ENCODE assay signal across 13 cellular contexts in genomic region chr12:30756074-30756473, GRCh38. TPM values are rescaled to one million over a fixed set of nuclear protein-coding genes. Genes with fewer than 3 reads are reported as not detected.
DNase-seq lines count a peak whose midpoint lies in the region; ATAC-seq and TF ChIP-seq lines count a peak whose summit lies in the region.
"Had no signal": no experiment of that assay in that cellular context is flagged by ENCODE, and none has a peak within 500 bp of the region (broad histone marks: within the 10 kb centered on the region; RNA-seq: fewer than 3 reads in every experiment).

No MANE protein-coding gene starts in this region.

- H3K79me2 ChIP-seq in KMS-11 (ENCODE audit: insufficient read depth, low read depth) = no peaks in the 10 kb centered on the region

- H3K9ac ChIP-seq in KMS-11 (no peak overlapping the region), endocrine pancreas (ENCODE audit: control insufficient read depth, insufficient read depth, low read length) (no peak overlapping the region)

- POLR2A ChIA-PET in activated CD4-positive, alpha-beta memory T cell treated with anti-CD3 and anti-CD28 coated beads, Interleukin-2, amount 10 ng/mL, durations not matched to agents 7 days and 5 days (lab: Charles Lee) = interaction anchor here (0.9 to 3.4 kb wide), 4 partner anchors 13 to 61 kb away, joined by 3 to 31 read pairs (median 6); partner anchors contain the start of gene IPO8
- POLR2A ChIA-PET in activated CD4-positive, alpha-beta memory T cell treated with anti-CD3 and anti-CD28 coated beads for 36 hours (lab: Charles Lee) = no interaction called here

- CTCF ChIA-PET in activated CD4-positive, alpha-beta memory T cell treated with anti-CD3 and anti-CD28 coated beads, Interleukin-2, amount 10 ng/mL, durations not matched to agents 7 days and 5 days (lab: Charles Lee) = interaction anchor here (4.4 kb wide), 1 partner anchor 60 kb away, joined by 36 read pairs; the partner anchor contains the start of gene IPO8
- CTCF ChIA-PET in activated CD4-positive, alpha-beta memory T cell treated with anti-CD3 and anti-CD28 coated beads for 36 hours (lab: Charles Lee) = interaction anchor here (1.1 to 1.6 kb wide), 3 partner anchors 49 to 61 kb away, joined by 3 to 11 read pairs (median 3); partner anchors contain the start of gene IPO8

- H3K27ac Mint-ChIP-seq in activated CD4-positive, alpha-beta memory T cell treated with anti-CD3 and anti-CD28 coated beads, Interleukin-2, amount 10 ng/mL, durations not matched to agents 7 days and 5 days = no peak overlapping the region
- H3K27ac Mint-ChIP-seq in activated CD4-positive, alpha-beta memory T cell treated with anti-CD3 and anti-CD28 coated beads for 36 hours = no peak overlapping the region
- no peak overlapping the region for H3K27ac Mint-ChIP-seq in osteocyte (ENCODE audit: unreplicated experiment)

- TF ChIP-seq CTCF in KMS-11 (conservative IDR thresholded peaks at IDR 0.05; ENCODE audit: low read depth, low read length) (no peak), osteocyte (IDR thresholded peaks at IDR 0.05) (no peak)

- peak overlapping the region; percentile 93 for H3K4me3 Mint-ChIP-seq in activated CD4-positive, alpha-beta memory T cell treated with anti-CD3 and anti-CD28 coated beads, Interleukin-2, amount 10 ng/mL, durations not matched to agents 7 days and 5 days
- no peak overlapping the region for H3K4me3 Mint-ChIP-seq in activated CD4-positive, alpha-beta memory T cell treated with anti-CD3 and anti-CD28 coated beads for 36 hours
- peak overlapping the region; percentile 86 for H3K4me3 Mint-ChIP-seq in osteocyte (ENCODE audit: unreplicated experiment)

- H3K27ac ChIP-seq in KMS-11 = no peak overlapping the region

- no peaks in the 10 kb centered on the region for H3K9me3 ChIP-seq in endocrine pancreas (ENCODE audit: control insufficient read depth, low read length)
- H3K9me3 ChIP-seq: transverse colon had no signal

- peaks cover 31% of the 10 kb centered on the region for H3K4me1 Mint-ChIP-seq in activated CD4-positive, alpha-beta memory T cell treated with anti-CD3 and anti-CD28 coated beads, Interleukin-2, amount 10 ng/mL, durations not matched to agents 7 days and 5 days
- peaks cover 31% of the 10 kb centered on the region for H3K4me1 Mint-ChIP-seq in activated CD4-positive, alpha-beta memory T cell treated with anti-CD3 and anti-CD28 coated beads for 36 hours (ENCODE audit: low read depth)
- H3K4me1 Mint-ChIP-seq in osteocyte (ENCODE audit: unreplicated experiment) = peaks cover 32% of the 10 kb centered on the region

- no peak for ATAC-seq in GM18867 (IDR thresholded peaks at IDR 0.05; ENCODE audit: unreplicated experiment)
- no peak for ATAC-seq in HG03469 (IDR thresholded peaks at IDR 0.05; ENCODE audit: unreplicated experiment)

- DNase-seq in activated CD4-positive, alpha-beta memory T cell treated with anti-CD3 and anti-CD28 coated beads, Interleukin-2, amount 10 ng/mL, durations not matched to agents 7 days and 5 days = no peak
- DNase-seq in activated CD4-positive, alpha-beta memory T cell treated with anti-CD3 and anti-CD28 coated beads for 36 hours = no peak
- DNase-seq in osteocyte (ENCODE audit: extremely low spot score, unreplicated experiment) = no peak
- no peak for DNase-seq in DMS 273 (lab: John Stamatoyannopoulos, UW; ENCODE audit: unreplicated experiment)
- DNase-seq: NCI-H1436; NCI-H524; stimulated activated CD4-positive, alpha-beta T cell treated with anti-CD3 and anti-CD28 coated beads, Interleukin-15, amount 100 ng/mL, for 24 hours; T-helper 9 cell; transverse colon had no signal

- H3K4me1 ChIP-seq in KMS-11 (ENCODE audit: low read depth, poor library complexity, severe bottlenecking) = peaks cover 18% of the 10 kb centered on the region
- H3K4me1 ChIP-seq in endocrine pancreas (ENCODE audit: control insufficient read depth, insufficient read depth, low read length) = peaks cover 5% of the 10 kb centered on the region

- H3K36me3 ChIP-seq in KMS-11 (ENCODE audit: insufficient read depth) = no peaks in the 10 kb centered on the region
- no peaks in the 10 kb centered on the region for H3K36me3 ChIP-seq in endocrine pancreas (ENCODE audit: control insufficient read depth, insufficient read depth, low read length)
- H3K36me3 ChIP-seq: transverse colon had no signal

- H3K4me2 ChIP-seq in KMS-11 = peak overlapping the region; percentile 71; the same call in 1 of the 2 replicates

- H3K4me3 ChIP-seq in KMS-11 (IDR thresholded peaks at IDR 0.05; ENCODE audit: insufficient read depth, low read depth, low read length) (no peak overlapping the region), endocrine pancreas (ENCODE audit: control insufficient read depth, insufficient read depth, low read length) (peak overlapping the region; percentile 96)

- no peaks in the 10 kb centered on the region for H3K36me3 Mint-ChIP-seq in activated CD4-positive, alpha-beta memory T cell treated with anti-CD3 and anti-CD28 coated beads, Interleukin-2, amount 10 ng/mL, durations not matched to agents 7 days and 5 days (ENCODE audit: low read depth)
- H3K36me3 Mint-ChIP-seq in activated CD4-positive, alpha-beta memory T cell treated with anti-CD3 and anti-CD28 coated beads for 36 hours = peaks cover 2% of the 10 kb centered on the region
- peaks cover 2% of the 10 kb centered on the region for H3K36me3 Mint-ChIP-seq in osteocyte (ENCODE audit: unreplicated experiment)

- H3K9me3 Mint-ChIP-seq in activated CD4-positive, alpha-beta memory T cell treated with anti-CD3 and anti-CD28 coated beads, Interleukin-2, amount 10 ng/mL, durations not matched to agents 7 days and 5 days = no peaks in the 10 kb centered on the region
- no peaks in the 10 kb centered on the region for H3K9me3 Mint-ChIP-seq in activated CD4-positive, alpha-beta memory T cell treated with anti-CD3 and anti-CD28 coated beads for 36 hours
- H3K9me3 Mint-ChIP-seq in osteocyte (ENCODE audit: unreplicated experiment) = peaks cover 4% of the 10 kb centered on the region

- no peaks in the 10 kb centered on the region for H3K27me3 Mint-ChIP-seq in activated CD4-positive, alpha-beta memory T cell treated with anti-CD3 and anti-CD28 coated beads, Interleukin-2, amount 10 ng/mL, durations not matched to agents 7 days and 5 days
- H3K27me3 Mint-ChIP-seq in activated CD4-positive, alpha-beta memory T cell treated with anti-CD3 and anti-CD28 coated beads for 36 hours = no peaks in the 10 kb centered on the region
- no peaks in the 10 kb centered on the region for H3K27me3 Mint-ChIP-seq in osteocyte (ENCODE audit: unreplicated experiment)

- H3K27me3 ChIP-seq in KMS-11 (ENCODE audit: insufficient read depth, low read depth) (no peaks in the 10 kb centered on the region), endocrine pancreas (ENCODE audit: control insufficient read depth, insufficient read depth, low read length) (no peaks in the 10 kb centered on the region)
- H3K27me3 ChIP-seq: transverse colon had no signal

- intact Hi-C loops in activated CD4-positive, alpha-beta memory T cell treated with anti-CD3 and anti-CD28 coated beads for 36 hours (cut with micrococcal nuclease) = loop anchor here (5.0 kb wide), 2 partner anchors 86 to 1364 kb away; no protein-coding TSS in a partner anchor

- peak overlapping the region; percentile 94; the same call in 1 of the 2 replicates for H2AFZ ChIP-seq in KMS-11 (ENCODE audit: low read depth)

- H4K20me1 ChIP-seq in KMS-11 (ENCODE audit: insufficient read depth) = no peaks in the 10 kb centered on the region

RNA-seq across cellular contexts. Expression of gene CAPRIN2, which starts 1.3 kb away (rescaled TPM):
- 10 to 100 TPM; 14.4 to 15.6 TPM for total RNA-seq in activated CD4-positive, alpha-beta memory T cell treated with anti-CD3 and anti-CD28 coated beads, Interleukin-2, amount 10 ng/mL, durations not matched to agents 7 days and 5 days
- total RNA-seq in activated CD4-positive, alpha-beta memory T cell treated with anti-CD3 and anti-CD28 coated beads for 36 hours = 10 to 100 TPM in 1 of 2 experiments, 1 to 10 TPM in 1; 10.0 to 11.5 TPM
- 31.2 and 35.8 TPM in 2 replicates for total RNA-seq in osteocyte
